Comparison of ENCODE assay signal across 28 cellular contexts in genomic region chr18:37166491-37166890, GRCh38.
"Had no signal": no experiment of that assay in that cellular context is flagged by ENCODE, and none has a peak within 500 bp of the region (broad histone marks: within the 10 kb centered on the region; RNA-seq: fewer than 3 reads in every experiment).

No MANE protein-coding gene starts in this region.

- H3K36me3 ChIP-seq: ascending aorta, breast epithelium, cardiac muscle cell, colonic mucosa had no signal

- H3K27ac ChIP-seq: ascending aorta, breast epithelium, cardiac muscle cell, colonic mucosa, esophagus muscularis mucosa, gastroesophageal sphincter had no signal

- H3K27me3 ChIP-seq: ascending aorta, breast epithelium, cardiac muscle cell, colonic mucosa, esophagus muscularis mucosa, gastroesophageal sphincter had no signal

- H3K36me3 Mint-ChIP-seq: activated naive CD4-positive, alpha-beta T cell treated with anti-CD3 and anti-CD28 coated beads, Interleukin-2, amount 10 ng/mL, durations not matched to agents 7 days and 5 days had no signal

- H3K4me1 ChIP-seq: ascending aorta, breast epithelium, colonic mucosa, esophagus muscularis mucosa, gastroesophageal sphincter had no signal

- H3K4me3 Mint-ChIP-seq: activated CD4-positive, alpha-beta memory T cell treated with anti-CD3 and anti-CD28 coated beads, Interleukin-2, amount 10 ng/mL, durations not matched to agents 7 days and 5 days; activated CD4-positive, alpha-beta T cell treated with anti-CD3 and anti-CD28 coated beads, Interleukin-2, amount 10 ng/mL, durations not matched to agents 7 days and 5 days; activated naive CD4-positive, alpha-beta T cell treated with anti-CD3 and anti-CD28 coated beads, Interleukin-2, amount 10 ng/mL, durations not matched to agents 7 days and 5 days; activated naive CD8-positive, alpha-beta T cell treated with anti-CD3 and anti-CD28 coated beads, Interleukin-2, amount 10 ng/mL, durations not matched to agents 7 days and 5 days; activated T-cell treated with anti-CD3 and anti-CD28 coated beads, Interleukin-2, amount 50 U/mL, for 24 hours; activated T-cell treated with anti-CD3 and anti-CD28 coated beads, Interleukin-2, amount 50 U/mL, for 72 hours; brain had no signal

- H3K27me3 Mint-ChIP-seq: activated CD4-positive, alpha-beta memory T cell treated with anti-CD3 and anti-CD28 coated beads, Interleukin-2, amount 10 ng/mL, durations not matched to agents 7 days and 5 days; activated CD4-positive, alpha-beta T cell treated with anti-CD3 and anti-CD28 coated beads, Interleukin-2, amount 10 ng/mL, durations not matched to agents 7 days and 5 days; activated naive CD4-positive, alpha-beta T cell treated with anti-CD3 and anti-CD28 coated beads, Interleukin-2, amount 10 ng/mL, durations not matched to agents 7 days and 5 days; activated naive CD8-positive, alpha-beta T cell treated with anti-CD3 and anti-CD28 coated beads, Interleukin-2, amount 10 ng/mL, durations not matched to agents 7 days and 5 days; activated T-cell treated with anti-CD3 and anti-CD28 coated beads, Interleukin-2, amount 50 U/mL, for 24 hours; brain had no signal

- H3K9me3 ChIP-seq: ascending aorta, breast epithelium, colonic mucosa, esophagus muscularis mucosa, gastroesophageal sphincter had no signal

- H3K27ac Mint-ChIP-seq: activated CD4-positive, alpha-beta memory T cell treated with anti-CD3 and anti-CD28 coated beads, Interleukin-2, amount 10 ng/mL, durations not matched to agents 7 days and 5 days; activated CD4-positive, alpha-beta T cell treated with anti-CD3 and anti-CD28 coated beads, Interleukin-2, amount 10 ng/mL, durations not matched to agents 7 days and 5 days; activated naive CD4-positive, alpha-beta T cell treated with anti-CD3 and anti-CD28 coated beads, Interleukin-2, amount 10 ng/mL, durations not matched to agents 7 days and 5 days; activated naive CD4-positive, alpha-beta T cell treated with anti-CD3 and anti-CD28 coated beads, Interleukin-2, amount 50 U/mL, for 72 hours; activated naive CD8-positive, alpha-beta T cell treated with anti-CD3 and anti-CD28 coated beads, Interleukin-2, amount 10 ng/mL, durations not matched to agents 7 days and 5 days; activated T-cell treated with anti-CD3 and anti-CD28 coated beads, Interleukin-2, amount 50 U/mL, for 24 hours; activated T-cell treated with anti-CD3 and anti-CD28 coated beads, Interleukin-2, amount 50 U/mL, for 72 hours; brain had no signal

- H3K4me1 Mint-ChIP-seq: activated CD4-positive, alpha-beta memory T cell treated with anti-CD3 and anti-CD28 coated beads, Interleukin-2, amount 10 ng/mL, durations not matched to agents 7 days and 5 days; activated CD4-positive, alpha-beta T cell treated with anti-CD3 and anti-CD28 coated beads, Interleukin-2, amount 10 ng/mL, durations not matched to agents 7 days and 5 days; activated naive CD4-positive, alpha-beta T cell treated with anti-CD3 and anti-CD28 coated beads, Interleukin-2, amount 10 ng/mL, durations not matched to agents 7 days and 5 days; activated naive CD8-positive, alpha-beta T cell treated with anti-CD3 and anti-CD28 coated beads, Interleukin-2, amount 10 ng/mL, durations not matched to agents 7 days and 5 days; brain had no signal

- DNase-seq: activated CD4-positive, alpha-beta memory T cell treated with anti-CD3 and anti-CD28 coated beads, Interleukin-2, amount 10 ng/mL, durations not matched to agents 7 days and 5 days; activated CD4-positive, alpha-beta T cell treated with anti-CD3 and anti-CD28 coated beads for 1 hour; activated CD4-positive, alpha-beta T cell treated with anti-CD3 and anti-CD28 coated beads for 4 hours; activated CD4-positive, alpha-beta T cell treated with anti-CD3 and anti-CD28 coated beads, Interleukin-2, amount 10 ng/mL, durations not matched to agents 7 days and 5 days; activated CD4-positive, alpha-beta T cell treated with anti-CD3 and anti-CD28 coated beads, Interleukin-2, amount 50 U/mL, for 4 hours; activated CD8-positive, alpha-beta memory T cell treated with anti-CD3 and anti-CD28 coated beads, Interleukin-2, amount 50 U/mL, for 48 hours; activated gamma-delta T cell; activated naive CD4-positive, alpha-beta T cell; activated naive CD4-positive, alpha-beta T cell treated with anti-CD3 and anti-CD28 coated beads, Interleukin-2, amount 10 ng/mL, durations not matched to agents 7 days and 5 days; activated naive CD8-positive, alpha-beta T cell treated with anti-CD3 and anti-CD28 coated beads, Interleukin-2, amount 10 ng/mL, durations not matched to agents 7 days and 5 days; activated T-cell treated with anti-CD3 and anti-CD28 coated beads for 4 hours; activated T-cell treated with anti-CD3 and anti-CD28 coated beads, Interleukin-2, amount 50 U/mL, for 24 hours; activated T-cell treated with anti-CD3 and anti-CD28 coated beads, Interleukin-2, amount 50 U/mL, for 72 hours; central memory CD4-positive, alpha-beta T cell; cerebellar nuclear complex; colonic mucosa; effector CD8-positive, alpha-beta T cell; erythroblast; foreskin melanocyte; head of caudate nucleus; T-helper 2 cell had no signal

- H3K9me3 Mint-ChIP-seq: activated CD4-positive, alpha-beta memory T cell treated with anti-CD3 and anti-CD28 coated beads, Interleukin-2, amount 10 ng/mL, durations not matched to agents 7 days and 5 days; activated CD4-positive, alpha-beta T cell treated with anti-CD3 and anti-CD28 coated beads, Interleukin-2, amount 10 ng/mL, durations not matched to agents 7 days and 5 days; activated naive CD4-positive, alpha-beta T cell treated with anti-CD3 and anti-CD28 coated beads, Interleukin-2, amount 10 ng/mL, durations not matched to agents 7 days and 5 days; activated naive CD4-positive, alpha-beta T cell treated with anti-CD3 and anti-CD28 coated beads, Interleukin-2, amount 50 U/mL, for 72 hours; activated T-cell treated with anti-CD3 and anti-CD28 coated beads, Interleukin-2, amount 50 U/mL, for 24 hours; brain had no signal

- H3K4me3 ChIP-seq: ascending aorta, breast epithelium, cardiac muscle cell, colonic mucosa, esophagus muscularis mucosa, gastroesophageal sphincter had no signal
